17 cellular contexts compared by ENCODE assay signal in the genomic region with DNA sequence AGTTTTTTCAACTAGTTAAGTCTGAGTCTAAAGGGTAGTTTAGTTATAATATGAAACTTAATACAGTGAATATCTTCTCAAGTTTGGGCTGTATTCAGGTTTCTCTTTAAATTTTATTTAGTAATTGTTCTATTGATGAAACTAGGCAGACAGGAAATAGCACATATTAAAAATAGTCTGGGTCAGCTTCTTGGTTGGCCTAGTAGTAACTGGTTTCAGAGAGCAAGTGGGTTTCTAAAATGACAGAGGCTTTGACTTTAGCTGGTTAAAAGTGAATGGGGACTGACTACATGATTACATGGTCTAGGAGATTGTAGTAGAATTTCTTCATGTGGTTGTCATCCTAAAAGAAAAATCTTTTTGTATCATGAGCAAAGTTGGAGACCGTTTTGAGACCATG. TPM values are rescaled to one million over a fixed set of nuclear protein-coding genes. Genes with fewer than 3 reads are reported as not detected.
DNase-seq lines count a peak whose midpoint lies in the region; ATAC-seq, FAIRE-seq and TF ChIP-seq lines count a peak whose summit lies in the region.
"Had no signal": no experiment of that assay in that cellular context is flagged by ENCODE, and none has a peak within 500 bp of the region (broad histone marks: within the 10 kb centered on the region; RNA-seq: fewer than 3 reads in every experiment).

No MANE protein-coding gene starts in this region.

- no peaks in the 10 kb centered on the region for H3K9me3 ChIP-seq in keratinocyte (ENCODE audit: control insufficient read depth, low read depth, low read length)
- H3K9me3 ChIP-seq: right atrium auricular region, tibial nerve had no signal

- TF ChIP-seq CTCF in GM10248 (IDR thresholded peaks at IDR 0.05; ENCODE audit: control extremely low read depth, extremely low read depth, low read depth, missing control alignments) (no peak), keratinocyte (optimal IDR thresholded peaks at IDR 0.05 in 1 of 3, IDR thresholded peaks at IDR 0.05 in 1 of 3, conservative IDR thresholded peaks at IDR 0.05 in 1 of 3; ENCODE audit: extremely low read depth in 1 of 3, insufficient read depth in 2 of 3, low read length in 3 of 3) (no peak), foreskin keratinocyte (conservative IDR thresholded peaks at IDR 0.05) (no peak)

- H3K27me3 ChIP-seq in keratinocyte (ENCODE audit: control insufficient read depth, extremely low read depth, insufficient read depth, low read length), result no peaks in the 10 kb centered on the region
- H3K27me3 ChIP-seq in foreskin keratinocyte, result no peaks in the 10 kb centered on the region
- H3K27me3 ChIP-seq: neural progenitor cell, right atrium auricular region, tibial nerve had no signal

- no peaks in the 10 kb centered on the region for H4K20me1 ChIP-seq in keratinocyte (ENCODE audit: control insufficient read depth, extremely low read depth, insufficient read depth, low read length)

- H3K79me2 ChIP-seq in keratinocyte (ENCODE audit: control insufficient read depth, insufficient read depth, low read length), result no peaks in the 10 kb centered on the region

- no peak overlapping the region for H3K4me2 ChIP-seq in keratinocyte (ENCODE audit: control insufficient read depth, extremely low read depth, insufficient read depth, low read depth, low read length)
- H3K4me2 ChIP-seq: neural progenitor cell had no signal

- H3K4me1 ChIP-seq in keratinocyte (ENCODE audit: control insufficient read depth, extremely low read depth, insufficient read depth, low read length) (peaks cover 45% of the 10 kb centered on the region), foreskin keratinocyte (peaks cover 34% of the 10 kb centered on the region)
- H3K4me1 ChIP-seq: neural progenitor cell had no signal

- H3K27ac ChIP-seq in keratinocyte (ENCODE audit: control insufficient read depth, insufficient read depth, low read length) (peak overlapping the region; percentile 24), foreskin keratinocyte (no peak overlapping the region)
- H3K27ac ChIP-seq: neural progenitor cell, right atrium auricular region had no signal

- no peak for ATAC-seq in foreskin keratinocyte
- ATAC-seq: activated T-cell treated with anti-CD3 and anti-CD28 coated beads, Interleukin-2, amount 50 U/mL, for 4 hours had no signal

- H3K9ac ChIP-seq in keratinocyte (ENCODE audit: control insufficient read depth, extremely low read depth, insufficient read depth, low read length), result no peak overlapping the region
- H3K9ac ChIP-seq: neural progenitor cell had no signal

- dilution Hi-C loops in keratinocyte (cut with MboI; ENCODE audit: extremely low pct_ligation_motif_present, low sequenced_read_pairs), result no loop called here

- peaks cover 3 to 4% of the 10 kb centered on the region in 2 experiments for H3K36me3 ChIP-seq in keratinocyte (ENCODE audit: control insufficient read depth in 2 of 2, extremely low read depth in 1 of 2, insufficient read depth in 2 of 2, low read length in 2 of 2)
- H3K36me3 ChIP-seq: right atrium auricular region had no signal

- POLR2A ChIA-PET in GM10248 (lab: Yijun Ruan, JAX), result no interaction called here

- DNase-seq in GM10248 (ENCODE audit: extremely low spot score) (peak; percentile 33), GM19240 (ENCODE audit: insufficient read length, low spot score) (peak; percentile 9), RCC 7860 (ENCODE audit: low spot score) (no peak), keratinocyte (ENCODE audit: low read depth, low spot score) (no peak), NCI-H2029 (lab: John Stamatoyannopoulos, UW) (no peak), foreskin keratinocyte (no peak), NCI-H774 (lab: John Stamatoyannopoulos, UW) (no peak)
- DNase-seq in stimulated activated CD4-positive, alpha-beta T cell treated with anti-CD3 and anti-CD28 coated beads, Interleukin-4, amount 100 ng/mL, for 24 hours, result no peak
- DNase-seq: activated T-cell treated with anti-CD3 and anti-CD28 coated beads, Interleukin-2, amount 50 U/mL, for 4 hours; cortex of kidney; DMS153; erythroblast; NCI-H446 treated with DMSO at 0.1 percent for 48 hours; stimulated activated CD4-positive, alpha-beta T cell treated with anti-CD3 and anti-CD28 coated beads, Interleukin-1b, Interleukin-23, amount 100 ng/mL, for 48 hours had no signal

- no peak overlapping the region for H3K4me3 ChIP-seq in keratinocyte (ENCODE audit: control insufficient read depth in 2 of 3, extremely low read depth in 1 of 3, insufficient read depth in 2 of 3, low read depth in 1 of 3, low read length in 3 of 3)
- H3K4me3 ChIP-seq: neural progenitor cell, right atrium auricular region, tibial nerve had no signal

- peak; percentile 24 for FAIRE-seq in RCC 7860 (lab: Jason Lieb, UNC)
- FAIRE-seq in keratinocyte (lab: Jason Lieb, UNC), result no peak

- CTCF ChIA-PET in GM10248 (lab: Yijun Ruan, JAX), result interaction anchor here (2.1 kb wide), 1 partner anchor 34 kb away, joined by 9 read pairs; no protein-coding TSS in a partner anchor

- H3K9me1 ChIP-seq in keratinocyte (ENCODE audit: control insufficient read depth, extremely low read depth, insufficient read depth, low read length), result no peaks in the 10 kb centered on the region

- H2AFZ ChIP-seq in keratinocyte (ENCODE audit: control insufficient read depth, low read length), result no peak overlapping the region
- H2AFZ ChIP-seq: neural progenitor cell had no signal

RNA-seq across cellular contexts. Expression of a gene that starts 46.8 kb away (rescaled TPM):
- polyA plus RNA-seq in keratinocyte, result not detected in 3 replicates
- not detected for polyA plus RNA-seq in keratinocyte (2011; ENCODE audit: low read depth)
- polyA plus RNA-seq in keratinocyte (2011; cell fraction: cytosol; rRNA removed), result not detected in 2 replicates
- polyA plus RNA-seq in keratinocyte (2011; cell fraction: nucleus; rRNA removed), result not detected in 2 replicates
- 1.0 TPM in 1 of 2 replicates, not detected in the other for polyA plus RNA-seq in keratinocyte (2012; ENCODE audit: low replicate concordance)
- not detected in 3 replicates for polyA minus RNA-seq in keratinocyte
- not detected for polyA minus RNA-seq in keratinocyte (2011; cell fraction: cytosol; rRNA and poly(A)+ RNA removed)
- polyA minus RNA-seq in keratinocyte (2011; cell fraction: nucleus; rRNA and poly(A)+ RNA removed), result not detected in 2 replicates
- not detected in 2 replicates for total RNA-seq in foreskin keratinocyte
- not detected in 2 replicates for polyA plus RNA-seq in foreskin keratinocyte
- total RNA-seq: tibial nerve had no signal

Comparison
In these comparisons a context has a peak if more than half of its experiments do, and no peak if none do; other contexts are left out.
1. DNase-seq: peak in GM10248 (single experiment) and GM19240 (single experiment); none in RCC 7860 (single experiment), keratinocyte (single experiment), stimulated activated CD4-positive, alpha-beta T cell treated with anti-CD3 and anti-CD28 coated beads, Interleukin-4, amount 100 ng/mL, for 24 hours (single experiment), NCI-H2029 (single experiment), foreskin keratinocyte (0 of 2) and NCI-H774 (single experiment).